Comparison of ENCODE assay signal across 8 cellular contexts in genomic region chr9:70352802-70353201, GRCh38.
DNase-seq lines count a peak whose midpoint lies in the region; ATAC-seq, FAIRE-seq and TF ChIP-seq lines count a peak whose summit lies in the region.

No MANE protein-coding gene starts in this region.

- intact Hi-C loops in kidney (cut with DNase I) (no loop called here), posterior vena cava (cut with DNase I) (loop anchor here in 1 of 2 donors (10.0 kb wide), 1 partner anchor 142 kb away; no protein-coding TSS in a partner anchor)

- ATAC-seq in HG03280 (IDR thresholded peaks at IDR 0.05; ENCODE audit: unreplicated experiment) (no peak), HG03520 (IDR thresholded peaks at IDR 0.05; ENCODE audit: unreplicated experiment) (no peak)

- FAIRE-seq in A204.1 (lab: Jason Lieb, UNC), result peak; percentile 68
- peak; percentile 75 for FAIRE-seq in kidney (lab: Jason Lieb, UNC)

- no peak overlapping the region for H3K27ac ChIP-seq in kidney (ENCODE audit: low read depth in 2 of 2, low read length in 2 of 2)

- TF ChIP-seq CTCF in GM10266 (IDR thresholded peaks at IDR 0.05; ENCODE audit: control insufficient read depth, insufficient read depth, low read depth, missing control alignments) (peak; percentile 46), kidney (IDR thresholded peaks at IDR 0.05; ENCODE audit: borderline replicate concordance, extremely low read depth, insufficient read depth) (peak; percentile 60)

- H3K27me3 ChIP-seq in adipocyte (replicated peaks; ENCODE audit: control insufficient read depth, insufficient read depth, low read length), result no peaks in the 10 kb centered on the region

- H3K9me3 ChIP-seq in adipocyte (ENCODE audit: control insufficient read depth, low read length) (no peaks in the 10 kb centered on the region), kidney (ENCODE audit: control insufficient read depth in 1 of 2, low read length in 2 of 2) (no peaks in the 10 kb centered on the region)

- peaks cover 45% of the 10 kb centered on the region for H3K36me3 ChIP-seq in adipocyte (ENCODE audit: control insufficient read depth, insufficient read depth, low read length, severe bottlenecking)
- H3K36me3 ChIP-seq in kidney (ENCODE audit: control insufficient read depth in 1 of 2, insufficient read depth in 2 of 2, low read length in 2 of 2), result peaks cover 1 to 12% of the 10 kb centered on the region in 2 donors

- DNase-seq in GM10266 (ENCODE audit: extremely low spot score) (no peak), adipocyte (ENCODE audit: low read depth) (peak; percentile 29), kidney (no peak), glomerular visceral epithelial cell (ENCODE audit: extremely low spot score) (no peak), posterior vena cava (ENCODE audit: low spot score) (no peak)

- H3K4me1 ChIP-seq in adipocyte (ENCODE audit: control insufficient read depth, insufficient read depth, low read length) (peaks cover 10% of the 10 kb centered on the region), kidney (ENCODE audit: control insufficient read depth in 1 of 2, insufficient read depth in 1 of 2, low read depth in 1 of 2, low read length in 2 of 2) (peaks cover 0 to 3% of the 10 kb centered on the region in 2 donors)

- H3K4me3 ChIP-seq in adipocyte (ENCODE audit: low read length), result no peak overlapping the region
- H3K4me3 ChIP-seq in kidney (ENCODE audit: low read length in 2 of 2), result no peak overlapping the region

- no peak overlapping the region for H3K9ac ChIP-seq in adipocyte (ENCODE audit: low read length)
- no peak overlapping the region for H3K9ac ChIP-seq in kidney (ENCODE audit: low read length in 2 of 2)
